Comparison of ENCODE assay signal across 25 cellular contexts in the genomic region with DNA sequence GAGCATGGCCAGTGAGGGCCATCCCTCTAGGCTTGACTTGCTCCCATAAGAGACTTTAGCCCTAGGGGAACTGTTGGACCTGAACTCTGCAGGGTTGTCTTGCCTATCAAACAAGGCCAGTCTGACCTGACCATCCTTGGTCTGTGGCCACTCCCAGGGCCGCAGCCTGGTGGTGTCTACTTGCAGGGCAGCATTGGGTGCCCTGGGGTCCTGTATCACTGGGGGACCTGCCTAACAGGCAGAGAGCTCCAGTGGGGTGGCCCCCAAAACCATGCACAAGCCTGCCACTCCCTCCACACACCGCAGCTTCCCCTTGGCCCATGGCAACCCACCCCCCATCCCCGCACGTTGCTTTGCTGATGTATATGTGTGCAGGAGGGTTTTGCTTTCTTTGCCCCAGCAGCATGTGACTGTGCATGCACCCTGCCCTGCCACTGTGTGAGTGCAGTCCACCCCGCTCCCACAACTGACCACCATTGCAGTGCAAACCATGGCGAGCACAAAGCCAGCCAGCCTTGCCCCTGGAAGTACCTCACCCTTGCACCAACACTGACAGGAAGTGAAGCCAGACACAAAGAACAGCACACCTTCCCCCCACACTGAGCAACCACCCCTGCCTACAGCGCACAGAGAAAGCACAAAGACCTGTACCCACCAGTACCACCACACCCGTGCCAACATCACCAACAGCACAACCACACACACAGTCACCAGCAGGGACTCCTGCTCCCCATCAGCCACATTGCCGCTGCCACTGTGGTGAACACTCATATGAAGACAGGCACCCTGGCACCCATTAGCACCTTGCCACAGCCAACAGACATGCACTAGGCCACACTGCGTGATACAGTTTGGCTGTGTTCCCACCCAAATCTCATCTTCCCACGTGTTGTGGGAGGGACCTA.
DNase-seq lines count a peak whose midpoint lies in the region; ATAC-seq and TF ChIP-seq lines count a peak whose summit lies in the region.
"Had no signal": no experiment of that assay in that cellular context is flagged by ENCODE, and none has a peak within 500 bp of the region (broad histone marks: within the 10 kb centered on the region; RNA-seq: fewer than 3 reads in every experiment).

No MANE protein-coding gene starts in this region.

- H3K27ac Mint-ChIP-seq in T-helper 1 cell treated with Interleukin-12 subunit alpha and Interleukin-12 subunit beta and Interleukin-4 antibody, amounts not matched to agents 30 μg/mL and 1 μg/mL, for 36 hours, result peak overlapping the region; percentile 57
- peak overlapping the region in 7 of 8 donors; percentile 24 to 82 (median 74) for H3K27ac Mint-ChIP-seq in CD8-positive, alpha-beta memory T cell
- peak overlapping the region; percentile 20 for H3K27ac Mint-ChIP-seq in activated naive CD8-positive, alpha-beta T cell treated with anti-CD3 and anti-CD28 coated beads for 36 hours
- H3K27ac Mint-ChIP-seq in natural killer cell (peak overlapping the region; percentile 3 to 65), osteocyte (ENCODE audit: unreplicated experiment) (no peak overlapping the region)
- H3K27ac Mint-ChIP-seq: nephron, progenitor cell of endocrine pancreas, type B pancreatic cell had no signal

- no peak overlapping the region for H3K4me3 ChIP-seq in CD8-positive, alpha-beta memory T cell (ENCODE audit: low read length)

- no peak for TF ChIP-seq CTCF in natural killer cell (IDR thresholded peaks at IDR 0.05)
- TF ChIP-seq CTCF in osteocyte (IDR thresholded peaks at IDR 0.05), result no peak

- no peak for DNase-seq in T-helper 1 cell
- DNase-seq in CD8-positive, alpha-beta memory T cell, result peak in 1 of 5 donors; percentile 26
- peak; percentile 4 for DNase-seq in activated naive CD8-positive, alpha-beta T cell treated with anti-CD3 and anti-CD28 coated beads for 36 hours
- DNase-seq in natural killer cell, result no peak
- no peak for DNase-seq in osteocyte (ENCODE audit: extremely low spot score, unreplicated experiment)
- no peak for DNase-seq in SKM-1 treated with dmso at 0.1 percent for 144 hours (lab: John Stamatoyannopoulos, UW; ENCODE audit: unreplicated experiment)
- no peak for DNase-seq in OCI-M2 (lab: John Stamatoyannopoulos, UW; ENCODE audit: unreplicated experiment)
- DNase-seq: activated CD8-positive, alpha-beta memory T cell treated with anti-CD3 and anti-CD28 coated beads for 24 hours; AML-193; anterior cingulate cortex; effector CD4-positive, alpha-beta T cell; EL; foreskin melanocyte; H7; Karpas-422; kidney glomerular epithelial cell; NCI-H187; NCI-H748 treated with DMSO at 0.1 percent for 48 hours; Right ventricle myocardium superior had no signal

- H3K27ac ChIP-seq in CD8-positive, alpha-beta memory T cell (ENCODE audit: low read depth, low read length), result no peak overlapping the region
- H3K27ac ChIP-seq: 22Rv1 had no signal

- POLR2A ChIA-PET in CD8-positive, alpha-beta memory T cell (lab: Charles Lee), result no interaction called here

- CTCF ChIA-PET in CD8-positive, alpha-beta memory T cell (lab: Charles Lee), result no interaction called here

- H3K27me3 Mint-ChIP-seq in T-helper 1 cell treated with Interleukin-12 subunit alpha and Interleukin-12 subunit beta and Interleukin-4 antibody, amounts not matched to agents 30 μg/mL and 1 μg/mL, for 36 hours (ENCODE audit: low read depth), result no peaks in the 10 kb centered on the region
- no peaks in the 10 kb centered on the region for H3K27me3 Mint-ChIP-seq in CD8-positive, alpha-beta memory T cell
- no peaks in the 10 kb centered on the region for H3K27me3 Mint-ChIP-seq in activated naive CD8-positive, alpha-beta T cell treated with anti-CD3 and anti-CD28 coated beads for 36 hours
- H3K27me3 Mint-ChIP-seq in natural killer cell (ENCODE audit: low read depth in 2 of 2) (no peaks in the 10 kb centered on the region), osteocyte (ENCODE audit: unreplicated experiment) (no peaks in the 10 kb centered on the region)
- H3K27me3 Mint-ChIP-seq: progenitor cell of endocrine pancreas; stimulated activated naive CD8-positive, alpha-beta T cell treated with anti-CD3 and anti-CD28 coated beads, Interleukin-15, Interleukin-2, amounts not matched to agents 100 ng/mL and 50 ng/mL, for 24 hours; type B pancreatic cell had no signal

- intact Hi-C loops in natural killer cell (cut with micrococcal nuclease), result no loop called here

- peaks cover 29% of the 10 kb centered on the region for H3K9me3 Mint-ChIP-seq in T-helper 1 cell treated with Interleukin-12 subunit alpha and Interleukin-12 subunit beta and Interleukin-4 antibody, amounts not matched to agents 30 μg/mL and 1 μg/mL, for 36 hours
- peaks cover 0 to 10% (median 10%) of the 10 kb centered on the region in 5 donors for H3K9me3 Mint-ChIP-seq in CD8-positive, alpha-beta memory T cell
- peaks cover 34% of the 10 kb centered on the region for H3K9me3 Mint-ChIP-seq in activated naive CD8-positive, alpha-beta T cell treated with anti-CD3 and anti-CD28 coated beads for 36 hours
- H3K9me3 Mint-ChIP-seq in natural killer cell (no peaks in the 10 kb centered on the region), osteocyte (ENCODE audit: unreplicated experiment) (peaks cover 22% of the 10 kb centered on the region)

- H3K4me1 Mint-ChIP-seq in T-helper 1 cell treated with Interleukin-12 subunit alpha and Interleukin-12 subunit beta and Interleukin-4 antibody, amounts not matched to agents 30 μg/mL and 1 μg/mL, for 36 hours (ENCODE audit: low read depth), result peaks cover 24% of the 10 kb centered on the region
- peaks cover 52 to 64% (median 62%) of the 10 kb centered on the region in 3 donors for H3K4me1 Mint-ChIP-seq in CD8-positive, alpha-beta memory T cell
- H3K4me1 Mint-ChIP-seq in activated naive CD8-positive, alpha-beta T cell treated with anti-CD3 and anti-CD28 coated beads for 36 hours, result peaks cover 40% of the 10 kb centered on the region
- H3K4me1 Mint-ChIP-seq in natural killer cell (peaks cover 42 to 49% of the 10 kb centered on the region in 2 donors), osteocyte (ENCODE audit: unreplicated experiment) (no peaks in the 10 kb centered on the region)
- H3K4me1 Mint-ChIP-seq: nephron had no signal

- no peaks in the 10 kb centered on the region for H3K27me3 ChIP-seq in CD8-positive, alpha-beta memory T cell (ENCODE audit: insufficient read depth, low read length, poor library complexity, severe bottlenecking)

- H3K9me3 ChIP-seq in CD8-positive, alpha-beta memory T cell (ENCODE audit: low read length), result no peaks in the 10 kb centered on the region

- no peak overlapping the region for H3K4me3 Mint-ChIP-seq in T-helper 1 cell treated with Interleukin-12 subunit alpha and Interleukin-12 subunit beta and Interleukin-4 antibody, amounts not matched to agents 30 μg/mL and 1 μg/mL, for 36 hours
- H3K4me3 Mint-ChIP-seq in CD8-positive, alpha-beta memory T cell, result peak overlapping the region in 5 of 7 donors; percentile 22 to 78 (median 29)
- H3K4me3 Mint-ChIP-seq in activated naive CD8-positive, alpha-beta T cell treated with anti-CD3 and anti-CD28 coated beads for 36 hours, result no peak overlapping the region
- H3K4me3 Mint-ChIP-seq in natural killer cell (no peak overlapping the region), osteocyte (ENCODE audit: unreplicated experiment) (no peak overlapping the region)
- H3K4me3 Mint-ChIP-seq: nephron; stimulated activated naive CD8-positive, alpha-beta T cell treated with anti-CD3 and anti-CD28 coated beads, Interleukin-15, Interleukin-2, amounts not matched to agents 100 ng/mL and 50 ng/mL, for 24 hours; type B pancreatic cell had no signal

- H3K4me1 ChIP-seq in CD8-positive, alpha-beta memory T cell (ENCODE audit: insufficient read depth, low read length), result peaks cover 13% of the 10 kb centered on the region

- peaks cover 20% of the 10 kb centered on the region for H3K36me3 Mint-ChIP-seq in T-helper 1 cell treated with Interleukin-12 subunit alpha and Interleukin-12 subunit beta and Interleukin-4 antibody, amounts not matched to agents 30 μg/mL and 1 μg/mL, for 36 hours (ENCODE audit: low read depth)
- H3K36me3 Mint-ChIP-seq in CD8-positive, alpha-beta memory T cell, result peaks cover 3 to 32% (median 13%) of the 10 kb centered on the region in 3 donors
- peaks cover 39% of the 10 kb centered on the region for H3K36me3 Mint-ChIP-seq in activated naive CD8-positive, alpha-beta T cell treated with anti-CD3 and anti-CD28 coated beads for 36 hours
- H3K36me3 Mint-ChIP-seq in natural killer cell (no peaks in the 10 kb centered on the region), osteocyte (ENCODE audit: unreplicated experiment) (peaks cover 8% of the 10 kb centered on the region)

- peak in 1 of 3 donors; percentile 52 for ATAC-seq in natural killer cell

- no peaks in the 10 kb centered on the region for H3K36me3 ChIP-seq in CD8-positive, alpha-beta memory T cell (ENCODE audit: insufficient read depth, low read length)

Comparison
In these comparisons a context has a peak if more than half of its experiments do, and no peak if none do; other contexts are left out.
1. H3K4me3 Mint-ChIP-seq: peak in CD8-positive, alpha-beta memory T cell (5 of 7); none in T-helper 1 cell treated with Interleukin-12 subunit alpha and Interleukin-12 subunit beta and Interleukin-4 antibody, amounts not matched to agents 30 μg/mL and 1 μg/mL, for 36 hours (single experiment), activated naive CD8-positive, alpha-beta T cell treated with anti-CD3 and anti-CD28 coated beads for 36 hours (single experiment), natural killer cell (single experiment) and osteocyte (single experiment).